13 cellular contexts compared by ENCODE assay signal in genomic region chr5:45793638-45794532, GRCh38.
DNase-seq lines count a peak whose midpoint lies in the region; ATAC-seq and TF ChIP-seq lines count a peak whose summit lies in the region.
"Had no signal": no experiment of that assay in that cellular context is flagged by ENCODE, and none has a peak within 500 bp of the region (broad histone marks: within the 10 kb centered on the region; RNA-seq: fewer than 3 reads in every experiment).

No MANE protein-coding gene starts in this region.

- H3K27ac ChIP-seq in right cardiac atrium (ENCODE audit: low read length) = no peak overlapping the region
- H3K27ac ChIP-seq: HL-60 had no signal

- WGBS in right cardiac atrium = 82% methylated on average over 9 of the region's 9 CpGs

- no peak overlapping the region for H3K4me3 ChIP-seq in right cardiac atrium (ENCODE audit: low read length)

- H3K27me3 Mint-ChIP-seq in nephron progenitor cell (ENCODE audit: low read depth, poor library complexity) = no peaks in the 10 kb centered on the region

- DNase-seq in OCI-M1 (lab: John Stamatoyannopoulos, UW) = peak; percentile 69
- DNase-seq in right cardiac atrium = no peak
- no peak for DNase-seq in nephron progenitor cell
- no peak for DNase-seq in activated naive CD4-positive, alpha-beta T cell treated with anti-CD3 and anti-CD28 coated beads, Interleukin-2, amount 50 U/mL, for 72 hours (ENCODE audit: low spot score in 2 of 2)
- DNase-seq in dermis blood vessel endothelial cell = no peak
- DNase-seq: activated naive CD4-positive, alpha-beta T cell treated with Interleukin-2 at 50 U/mL for 16 hours; cortex of kidney; NCI-H1436; RPMI8226 had no signal

- H3K4me1 ChIP-seq in right cardiac atrium (ENCODE audit: control insufficient read depth, insufficient read depth, low read length) = no peaks in the 10 kb centered on the region

- ATAC-seq in GM18505 (IDR thresholded peaks at IDR 0.05; ENCODE audit: unreplicated experiment) (peak; percentile 77), GM21447 (IDR thresholded peaks at IDR 0.05; ENCODE audit: unreplicated experiment) (peak; percentile 78), HG03060 (IDR thresholded peaks at IDR 0.05; ENCODE audit: low read depth, unreplicated experiment) (peak; percentile 88), right cardiac atrium (no peak)
- no peak for ATAC-seq in activated naive CD4-positive, alpha-beta T cell treated with anti-CD3 and anti-CD28 coated beads, Interleukin-2, amount 50 U/mL, for 72 hours

- H3K4me1 Mint-ChIP-seq in nephron progenitor cell = no peaks in the 10 kb centered on the region

- peaks cover 16% of the 10 kb centered on the region for H3K9me3 Mint-ChIP-seq in nephron progenitor cell
- peaks cover 13 to 25% of the 10 kb centered on the region in 2 donors for H3K9me3 Mint-ChIP-seq in activated naive CD4-positive, alpha-beta T cell treated with anti-CD3 and anti-CD28 coated beads, Interleukin-2, amount 50 U/mL, for 72 hours

- no peaks in the 10 kb centered on the region for H3K27me3 ChIP-seq in right cardiac atrium (ENCODE audit: control insufficient read depth, insufficient read depth)

- no peak overlapping the region for H3K27ac Mint-ChIP-seq in nephron progenitor cell
- no peak overlapping the region for H3K27ac Mint-ChIP-seq in activated naive CD4-positive, alpha-beta T cell treated with anti-CD3 and anti-CD28 coated beads, Interleukin-2, amount 50 U/mL, for 72 hours

- H3K4me3 Mint-ChIP-seq in nephron progenitor cell = no peak overlapping the region

- peaks cover 5% of the 10 kb centered on the region for H3K9me3 ChIP-seq in right cardiac atrium (ENCODE audit: control insufficient read depth, low read length)

- no peak for TF ChIP-seq CTCF in nephron progenitor cell (IDR thresholded peaks at IDR 0.05)

- no peak for TF ChIP-seq POLR2A in GM18505 (IDR thresholded peaks at IDR 0.05; ENCODE audit: borderline replicate concordance, extremely low read depth, insufficient read depth, insufficient read length)

- intact Hi-C loops in right cardiac atrium (cut with DNase I) = no loop called here

- no peaks in the 10 kb centered on the region for H3K36me3 Mint-ChIP-seq in nephron progenitor cell (ENCODE audit: low read depth)
- peaks cover 3 to 10% of the 10 kb centered on the region in 2 donors for H3K36me3 Mint-ChIP-seq in activated naive CD4-positive, alpha-beta T cell treated with anti-CD3 and anti-CD28 coated beads, Interleukin-2, amount 50 U/mL, for 72 hours

Comparison
In these comparisons a context has a peak if more than half of its experiments do, and no peak if none do; other contexts are left out.
1. ATAC-seq: peak in GM18505 (single experiment), GM21447 (single experiment) and HG03060 (single experiment); none in right cardiac atrium (0 of 2) and activated naive CD4-positive, alpha-beta T cell treated with anti-CD3 and anti-CD28 coated beads, Interleukin-2, amount 50 U/mL, for 72 hours (0 of 2).